In genomic region chrX:154369453-154370299, GRCh38 we compare ENCODE assay signal across 7 cellular contexts. TPM values are rescaled to one million over a fixed set of nuclear protein-coding genes. Genes with fewer than 3 reads are reported as not detected.
DNase-seq lines count a peak whose midpoint lies in the region; ATAC-seq and TF ChIP-seq lines count a peak whose summit lies in the region.

No MANE protein-coding gene starts in this region.

- TF ChIP-seq CTCF in GM10266 (IDR thresholded peaks at IDR 0.05; ENCODE audit: control insufficient read depth, insufficient read depth, low read depth, missing control alignments) (no peak), liver (IDR thresholded peaks at IDR 0.05; ENCODE audit: low read depth, low read length, missing input control) (no peak)

- H3K27me3 Mint-ChIP-seq in activated CD4-positive, alpha-beta T cell treated with anti-CD3 and anti-CD28 coated beads, Interleukin-2, amount 10 ng/mL, durations not matched to agents 24 days and 14 days, result no peaks in the 10 kb centered on the region
- H3K27me3 Mint-ChIP-seq in dendritic cell treated with granulocyte-macrophage colony-stimulating factor and Interleukin-4, amounts not matched to agents 40 ng/mL and 50 ng/mL, for 4 days, result no peaks in the 10 kb centered on the region

- H3K4me1 Mint-ChIP-seq in activated CD4-positive, alpha-beta T cell treated with anti-CD3 and anti-CD28 coated beads, Interleukin-2, amount 10 ng/mL, durations not matched to agents 24 days and 14 days, result peaks cover 13% of the 10 kb centered on the region
- H3K4me1 Mint-ChIP-seq in dendritic cell treated with granulocyte-macrophage colony-stimulating factor and Interleukin-4, amounts not matched to agents 40 ng/mL and 50 ng/mL, for 4 days (ENCODE audit: low read depth), result peaks cover 44% of the 10 kb centered on the region

- peak overlapping the region; percentile 27 for H3K9ac ChIP-seq in liver (ENCODE audit: low read depth in 1 of 2, low read length in 2 of 2)

- no peak for ATAC-seq in GM18907 (IDR thresholded peaks at IDR 0.05; ENCODE audit: unreplicated experiment)

- no peaks in the 10 kb centered on the region for H3K36me3 ChIP-seq in liver (ENCODE audit: control insufficient read depth in 4 of 4, insufficient read depth in 3 of 4, low read depth in 1 of 4, low read length in 3 of 4)

- H3K27ac Mint-ChIP-seq in activated CD4-positive, alpha-beta T cell treated with anti-CD3 and anti-CD28 coated beads, Interleukin-2, amount 10 ng/mL, durations not matched to agents 24 days and 14 days, result peak overlapping the region; percentile 93
- H3K27ac Mint-ChIP-seq in dendritic cell treated with granulocyte-macrophage colony-stimulating factor and Interleukin-4, amounts not matched to agents 40 ng/mL and 50 ng/mL, for 4 days, result peak overlapping the region; percentile 85

- intact Hi-C loops in activated CD4-positive, alpha-beta T cell treated with anti-CD3 and anti-CD28 coated beads, Interleukin-2, amount 10 ng/mL, durations not matched to agents 24 days and 14 days (cut with micrococcal nuclease), result loop anchor here (1.0 to 10.0 kb wide), 4 partner anchors 9 to 655 kb away; partner anchors contain the start of genes F8, FAM3A, FUNDC2 and TMEM187
- intact Hi-C loops in dendritic cell treated with granulocyte-macrophage colony-stimulating factor and Interleukin-4, amounts not matched to agents 40 ng/mL and 50 ng/mL, for 4 days (cut with micrococcal nuclease), result no loop called here

- TF ChIP-seq RAD21 in liver (IDR thresholded peaks at IDR 0.05), result no peak

- H3K4me1 ChIP-seq in liver (ENCODE audit: control insufficient read depth in 4 of 4, insufficient read depth in 4 of 4, low read length in 3 of 4), result peaks cover 7 to 30% (median 17%) of the 10 kb centered on the region in 4 donors

- H3K27ac ChIP-seq in liver (ENCODE audit: low read depth in 1 of 2, low read length in 2 of 2), result peak overlapping the region; percentile 61 to 69

- H3K27me3 ChIP-seq in liver (ENCODE audit: control insufficient read depth in 4 of 4, insufficient read depth in 4 of 4, low read length in 3 of 4), result no peaks in the 10 kb centered on the region

- H3K4me3 Mint-ChIP-seq in activated CD4-positive, alpha-beta T cell treated with anti-CD3 and anti-CD28 coated beads, Interleukin-2, amount 10 ng/mL, durations not matched to agents 24 days and 14 days, result peak overlapping the region; percentile 95
- peak overlapping the region; percentile 88 for H3K4me3 Mint-ChIP-seq in dendritic cell treated with granulocyte-macrophage colony-stimulating factor and Interleukin-4, amounts not matched to agents 40 ng/mL and 50 ng/mL, for 4 days

- H3K4me3 ChIP-seq in liver (ENCODE audit: low read depth in 1 of 3, low read length in 3 of 3), result peak overlapping the region; percentile 41 to 60 (median 59)

- H3K9me3 Mint-ChIP-seq in activated CD4-positive, alpha-beta T cell treated with anti-CD3 and anti-CD28 coated beads, Interleukin-2, amount 10 ng/mL, durations not matched to agents 24 days and 14 days, result no peaks in the 10 kb centered on the region
- no peaks in the 10 kb centered on the region for H3K9me3 Mint-ChIP-seq in dendritic cell treated with granulocyte-macrophage colony-stimulating factor and Interleukin-4, amounts not matched to agents 40 ng/mL and 50 ng/mL, for 4 days

- no peaks in the 10 kb centered on the region for H3K9me3 ChIP-seq in liver (ENCODE audit: control insufficient read depth in 4 of 4, low read length in 3 of 4)

- H3K36me3 Mint-ChIP-seq in activated CD4-positive, alpha-beta T cell treated with anti-CD3 and anti-CD28 coated beads, Interleukin-2, amount 10 ng/mL, durations not matched to agents 24 days and 14 days (ENCODE audit: low read depth), result peaks cover 28% of the 10 kb centered on the region
- H3K36me3 Mint-ChIP-seq in dendritic cell treated with granulocyte-macrophage colony-stimulating factor and Interleukin-4, amounts not matched to agents 40 ng/mL and 50 ng/mL, for 4 days (ENCODE audit: low read depth), result peaks cover 53% of the 10 kb centered on the region

- DNase-seq in GM10266 (ENCODE audit: extremely low spot score) (peak; percentile 53), NCI-H146 (lab: John Stamatoyannopoulos, UW) (peak; percentile 86)
- DNase-seq in activated CD4-positive, alpha-beta T cell treated with anti-CD3 and anti-CD28 coated beads, Interleukin-2, amount 10 ng/mL, durations not matched to agents 24 days and 14 days, result peak; percentile 90
- peak; percentile 61 to 67 for DNase-seq in stimulated activated CD4-positive, alpha-beta T cell treated with anti-CD3 and anti-CD28 coated beads, Interleukin-4, amount 100 ng/mL, for 4 hours

- WGBS in liver, result 58% methylated on average over 13 of the region's 13 CpGs

TF ChIP-seq in liver, 16 proteins besides CTCF, POLR2A, EP300 and RAD21 (continues in another document):
- TF ChIP-seq, protein P1, sequence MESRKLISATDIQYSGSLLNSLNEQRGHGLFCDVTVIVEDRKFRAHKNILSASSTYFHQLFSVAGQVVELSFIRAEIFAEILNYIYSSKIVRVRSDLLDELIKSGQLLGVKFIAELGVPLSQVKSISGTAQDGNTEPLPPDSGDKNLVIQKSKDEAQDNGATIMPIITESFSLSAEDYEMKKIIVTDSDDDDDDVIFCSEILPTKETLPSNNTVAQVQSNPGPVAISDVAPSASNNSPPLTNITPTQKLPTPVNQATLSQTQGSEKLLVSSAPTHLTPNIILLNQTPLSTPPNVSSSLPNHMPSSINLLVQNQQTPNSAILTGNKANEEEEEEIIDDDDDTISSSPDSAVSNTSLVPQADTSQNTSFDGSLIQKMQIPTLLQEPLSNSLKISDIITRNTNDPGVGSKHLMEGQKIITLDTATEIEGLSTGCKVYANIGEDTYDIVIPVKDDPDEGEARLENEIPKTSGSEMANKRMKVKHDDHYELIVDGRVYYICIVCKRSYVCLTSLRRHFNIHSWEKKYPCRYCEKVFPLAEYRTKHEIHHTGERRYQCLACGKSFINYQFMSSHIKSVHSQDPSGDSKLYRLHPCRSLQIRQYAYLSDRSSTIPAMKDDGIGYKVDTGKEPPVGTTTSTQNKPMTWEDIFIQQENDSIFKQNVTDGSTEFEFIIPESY (IDR thresholded peaks at IDR 0.05), result no peak
- TF ChIP-seq, protein P2, sequence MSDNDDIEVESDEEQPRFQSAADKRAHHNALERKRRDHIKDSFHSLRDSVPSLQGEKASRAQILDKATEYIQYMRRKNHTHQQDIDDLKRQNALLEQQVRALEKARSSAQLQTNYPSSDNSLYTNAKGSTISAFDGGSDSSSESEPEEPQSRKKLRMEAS (IDR thresholded peaks at IDR 0.05), result no peak
- TF ChIP-seq, protein P3, sequence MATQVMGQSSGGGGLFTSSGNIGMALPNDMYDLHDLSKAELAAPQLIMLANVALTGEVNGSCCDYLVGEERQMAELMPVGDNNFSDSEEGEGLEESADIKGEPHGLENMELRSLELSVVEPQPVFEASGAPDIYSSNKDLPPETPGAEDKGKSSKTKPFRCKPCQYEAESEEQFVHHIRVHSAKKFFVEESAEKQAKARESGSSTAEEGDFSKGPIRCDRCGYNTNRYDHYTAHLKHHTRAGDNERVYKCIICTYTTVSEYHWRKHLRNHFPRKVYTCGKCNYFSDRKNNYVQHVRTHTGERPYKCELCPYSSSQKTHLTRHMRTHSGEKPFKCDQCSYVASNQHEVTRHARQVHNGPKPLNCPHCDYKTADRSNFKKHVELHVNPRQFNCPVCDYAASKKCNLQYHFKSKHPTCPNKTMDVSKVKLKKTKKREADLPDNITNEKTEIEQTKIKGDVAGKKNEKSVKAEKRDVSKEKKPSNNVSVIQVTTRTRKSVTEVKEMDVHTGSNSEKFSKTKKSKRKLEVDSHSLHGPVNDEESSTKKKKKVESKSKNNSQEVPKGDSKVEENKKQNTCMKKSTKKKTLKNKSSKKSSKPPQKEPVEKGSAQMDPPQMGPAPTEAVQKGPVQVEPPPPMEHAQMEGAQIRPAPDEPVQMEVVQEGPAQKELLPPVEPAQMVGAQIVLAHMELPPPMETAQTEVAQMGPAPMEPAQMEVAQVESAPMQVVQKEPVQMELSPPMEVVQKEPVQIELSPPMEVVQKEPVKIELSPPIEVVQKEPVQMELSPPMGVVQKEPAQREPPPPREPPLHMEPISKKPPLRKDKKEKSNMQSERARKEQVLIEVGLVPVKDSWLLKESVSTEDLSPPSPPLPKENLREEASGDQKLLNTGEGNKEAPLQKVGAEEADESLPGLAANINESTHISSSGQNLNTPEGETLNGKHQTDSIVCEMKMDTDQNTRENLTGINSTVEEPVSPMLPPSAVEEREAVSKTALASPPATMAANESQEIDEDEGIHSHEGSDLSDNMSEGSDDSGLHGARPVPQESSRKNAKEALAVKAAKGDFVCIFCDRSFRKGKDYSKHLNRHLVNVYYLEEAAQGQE (IDR thresholded peaks at IDR 0.05), result no peak
- TF ChIP-seq FOXA1 (IDR thresholded peaks at IDR 0.05), result no peak
- no peak for TF ChIP-seq TAF1 (conservative IDR thresholded peaks at IDR 0.05)
- TF ChIP-seq, protein P4, sequence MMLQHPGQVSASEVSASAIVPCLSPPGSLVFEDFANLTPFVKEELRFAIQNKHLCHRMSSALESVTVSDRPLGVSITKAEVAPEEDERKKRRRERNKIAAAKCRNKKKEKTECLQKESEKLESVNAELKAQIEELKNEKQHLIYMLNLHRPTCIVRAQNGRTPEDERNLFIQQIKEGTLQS (IDR thresholded peaks at IDR 0.05), result no peak
- TF ChIP-seq EGR1 (IDR thresholded peaks at IDR 0.05; ENCODE audit: low read depth in 2 of 2), result no peak
- no peak for TF ChIP-seq HNF4A (conservative IDR thresholded peaks at IDR 0.05)
- peak in 1 of 2 donors; percentile 67 for TF ChIP-seq JUND (IDR thresholded peaks at IDR 0.05)
- TF ChIP-seq SP1 (IDR thresholded peaks at IDR 0.05), result no peak
- peak in 1 of 2 donors; percentile 7 for TF ChIP-seq RXRA (IDR thresholded peaks at IDR 0.05)

RNA-seq across cellular contexts. Expression of gene FLNA, which starts 4.8 kb away (rescaled TPM):
- total RNA-seq in activated CD4-positive, alpha-beta T cell treated with anti-CD3 and anti-CD28 coated beads, Interleukin-2, amount 10 ng/mL, durations not matched to agents 24 days and 14 days, result 824 and 840 TPM in 2 replicates
- total RNA-seq in liver, result 100 to 1,000 TPM; 150 to 152 TPM
- 10 to 100 TPM; 23.4 to 84.8 TPM for polyA plus RNA-seq in liver

RNA-seq across cellular contexts. Expression of gene EMD, which starts 9.4 kb away (rescaled TPM):
- total RNA-seq in activated CD4-positive, alpha-beta T cell treated with anti-CD3 and anti-CD28 coated beads, Interleukin-2, amount 10 ng/mL, durations not matched to agents 24 days and 14 days, result 91.7 and 92.8 TPM in 2 replicates
- 10 to 100 TPM; 11.6 to 18.5 TPM for total RNA-seq in liver
- 10 to 100 TPM; 15.5 to 38.0 TPM for polyA plus RNA-seq in liver

RNA-seq across cellular contexts. Expression of gene RPL10, which starts 28.5 kb away (rescaled TPM):
- total RNA-seq in activated CD4-positive, alpha-beta T cell treated with anti-CD3 and anti-CD28 coated beads, Interleukin-2, amount 10 ng/mL, durations not matched to agents 24 days and 14 days, result 2,338 and 2,364 TPM in 2 replicates
- 1,000 to 10,000 TPM; 1,323 to 1,523 TPM for total RNA-seq in liver
- 1,000 to 10,000 TPM in 1 of 2 donors, 100 to 1,000 TPM in 1; 446 to 1,644 TPM for polyA plus RNA-seq in liver

RNA-seq across cellular contexts. Expression of gene DNASE1L1, which starts 39.4 kb away (rescaled TPM):
- 13.5 and 13.8 TPM in 2 replicates for total RNA-seq in activated CD4-positive, alpha-beta T cell treated with anti-CD3 and anti-CD28 coated beads, Interleukin-2, amount 10 ng/mL, durations not matched to agents 24 days and 14 days
- 10 to 100 TPM; 14.6 to 22.1 TPM for total RNA-seq in liver
- polyA plus RNA-seq in liver, result 10 to 100 TPM in 1 of 2 donors, 1 to 10 TPM in 1; 9.3 to 18.7 TPM

RNA-seq across cellular contexts. Expression of gene TAFAZZIN, which starts 41.7 kb away (rescaled TPM):
- 65.5 and 66.0 TPM in 2 replicates for total RNA-seq in activated CD4-positive, alpha-beta T cell treated with anti-CD3 and anti-CD28 coated beads, Interleukin-2, amount 10 ng/mL, durations not matched to agents 24 days and 14 days
- 10 to 100 TPM in 1 of 2 donors, 1 to 10 TPM in 1; 7.8 to 15.6 TPM for total RNA-seq in liver
- polyA plus RNA-seq in liver, result 10 to 100 TPM; 10.6 to 16.3 TPM
